ENCODE assay signal across 1 cellular context in the genomic region with DNA sequence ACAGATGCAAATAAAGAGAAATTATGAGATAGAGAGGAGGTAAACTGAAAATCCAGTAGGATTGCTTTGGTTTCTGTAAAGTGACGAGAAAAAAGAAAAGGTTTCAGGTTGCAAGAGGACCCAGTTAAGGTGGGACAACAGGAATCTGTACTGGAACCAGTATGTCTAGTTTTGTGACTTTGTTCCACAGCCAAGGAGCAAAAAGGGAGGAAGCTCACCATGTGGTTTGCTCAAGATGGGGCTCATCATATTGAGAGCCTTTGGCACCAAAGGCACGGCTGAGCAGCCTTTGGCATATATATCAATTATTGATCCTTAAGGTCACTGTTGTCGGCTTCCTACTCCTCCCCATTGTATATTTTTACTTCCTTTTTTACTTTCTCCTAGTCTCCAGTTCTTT.
TF ChIP-seq lines count a peak whose summit lies in the region.

No MANE protein-coding gene starts in this region.

TF ChIP-seq in K562, 482 proteins besides CTCF, POLR2A, EP300 and RAD21:
- TF ChIP-seq MAFG (tag; conservative IDR thresholded peaks at IDR 0.05) (no peak), BACH1 (tag; IDR thresholded peaks at IDR 0.05) (no peak), ATF4 (CRISPR knock-in tag; IDR thresholded peaks at IDR 0.05) (no peak), RBFOX2 (IDR thresholded peaks at IDR 0.05; ENCODE audit: low read depth, low read length) (no peak), POLR3G (IDR thresholded peaks at IDR 0.05; ENCODE audit: extremely low read depth, insufficient read length, insufficient replicate concordance) (no peak), NCOA4 (IDR thresholded peaks at IDR 0.05; ENCODE audit: partially characterized antibody) (no peak)
- TF ChIP-seq, protein P1, sequence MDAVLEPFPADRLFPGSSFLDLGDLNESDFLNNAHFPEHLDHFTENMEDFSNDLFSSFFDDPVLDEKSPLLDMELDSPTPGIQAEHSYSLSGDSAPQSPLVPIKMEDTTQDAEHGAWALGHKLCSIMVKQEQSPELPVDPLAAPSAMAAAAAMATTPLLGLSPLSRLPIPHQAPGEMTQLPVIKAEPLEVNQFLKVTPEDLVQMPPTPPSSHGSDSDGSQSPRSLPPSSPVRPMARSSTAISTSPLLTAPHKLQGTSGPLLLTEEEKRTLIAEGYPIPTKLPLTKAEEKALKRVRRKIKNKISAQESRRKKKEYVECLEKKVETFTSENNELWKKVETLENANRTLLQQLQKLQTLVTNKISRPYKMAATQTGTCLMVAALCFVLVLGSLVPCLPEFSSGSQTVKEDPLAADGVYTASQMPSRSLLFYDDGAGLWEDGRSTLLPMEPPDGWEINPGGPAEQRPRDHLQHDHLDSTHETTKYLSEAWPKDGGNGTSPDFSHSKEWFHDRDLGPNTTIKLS (IDR thresholded peaks at IDR 0.05; ENCODE audit: borderline replicate concordance, low read depth): no peak
- TF ChIP-seq, protein P2, sequence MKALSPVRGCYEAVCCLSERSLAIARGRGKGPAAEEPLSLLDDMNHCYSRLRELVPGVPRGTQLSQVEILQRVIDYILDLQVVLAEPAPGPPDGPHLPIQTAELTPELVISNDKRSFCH (CRISPR knock-in tag; IDR thresholded peaks at IDR 0.05): no peak
- TF ChIP-seq, protein P2 (tag; IDR thresholded peaks at IDR 0.05): no peak
